ENCODE assay signal across 8 cellular contexts in the genomic region with DNA sequence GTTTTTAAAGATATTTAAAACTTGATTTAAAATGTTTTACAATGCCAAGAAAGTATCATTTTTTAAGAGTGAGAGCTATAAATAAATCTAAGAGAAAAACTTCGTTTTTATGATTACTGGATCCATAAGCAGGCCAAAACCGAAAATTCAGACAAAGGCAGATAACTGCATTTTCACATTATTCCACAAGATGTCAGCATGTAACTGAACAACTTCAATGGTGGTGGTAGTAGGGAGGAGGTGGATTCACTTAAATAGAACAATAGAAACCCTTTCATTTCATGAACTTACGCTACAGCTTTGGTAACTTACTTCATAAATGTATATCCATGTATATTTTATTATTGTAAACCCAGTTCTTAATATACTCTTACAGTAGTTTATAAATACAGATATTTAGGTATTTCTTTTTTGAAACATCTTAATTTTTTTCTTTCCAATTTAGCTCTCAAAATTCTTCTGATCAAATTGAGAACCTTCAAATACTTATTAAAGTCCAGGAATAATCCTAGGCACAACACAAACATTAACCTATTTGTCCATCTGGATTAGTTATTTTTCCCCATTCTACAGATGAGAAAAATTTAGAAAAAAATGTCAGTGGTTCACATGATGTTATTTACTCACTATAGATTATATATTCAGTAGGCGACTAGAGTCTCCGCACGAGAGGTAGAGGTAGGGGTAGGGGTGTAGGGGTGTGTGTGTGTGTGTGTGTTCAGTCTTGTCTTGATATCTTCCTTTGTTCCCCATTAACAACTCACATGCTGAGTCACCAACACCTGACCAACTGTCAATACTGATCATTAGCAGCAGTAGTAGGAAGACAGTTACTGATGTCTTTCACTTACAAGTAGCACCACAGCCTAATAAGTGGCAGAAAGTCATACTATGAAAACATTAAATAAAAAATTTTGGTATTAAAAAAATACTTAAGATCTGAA.
DNase-seq lines count a peak whose midpoint lies in the region; ATAC-seq and TF ChIP-seq lines count a peak whose summit lies in the region.

No MANE protein-coding gene starts in this region.

- no peaks in the 10 kb centered on the region for H3K4me1 ChIP-seq in prostate gland (replicated peaks)

- H3K4me1 Mint-ChIP-seq in WTC11, result peaks cover 7% of the 10 kb centered on the region; the same call in 1 of the 2 replicates

- H3K4me3 ChIP-seq in prostate gland, result no peak overlapping the region

- ATAC-seq in GM18867 (IDR thresholded peaks at IDR 0.05; ENCODE audit: unreplicated experiment) (peak; percentile 63), HG03135 (IDR thresholded peaks at IDR 0.05; ENCODE audit: unreplicated experiment) (peak; percentile 54), WTC11 (peak; percentile 72)

- no peaks in the 10 kb centered on the region for H3K9me3 ChIP-seq in prostate gland

- 44% methylated on average over 6 of the region's 6 CpGs for WGBS in prostate gland

- no peak overlapping the region for H3K27ac Mint-ChIP-seq in WTC11

- no peaks in the 10 kb centered on the region for H3K9me3 Mint-ChIP-seq in WTC11

- peak; percentile 79 for DNase-seq in CD1c-positive myeloid dendritic cell (ENCODE audit: extremely low spot score)
- DNase-seq in NCI-H2196 (lab: John Stamatoyannopoulos, UW; ENCODE audit: unreplicated experiment), result peak; percentile 51
- DNase-seq in WTC11 (ENCODE audit: low spot score), result no peak
- DNase-seq in globus pallidus (ENCODE audit: low spot score), result peak; percentile 72
- DNase-seq in prostate gland (ENCODE audit: low spot score), result peak; percentile 39
- no peak for DNase-seq in activated gamma-delta T cell treated with Interleukin-2 at 50 U/mL for 16 hours

- H3K4me3 Mint-ChIP-seq in WTC11, result no peak overlapping the region

- no peaks in the 10 kb centered on the region for H3K27me3 Mint-ChIP-seq in WTC11 (ENCODE audit: low read depth)

- TF ChIP-seq CTCF in WTC11 (IDR thresholded peaks at IDR 0.05) (peak; percentile 53; the same call in 1 of the 2 replicates), prostate gland (IDR thresholded peaks at IDR 0.05) (peak; percentile 41 to 90 (median 78))

- CTCF ChIA-PET in WTC11 (lab: Charles Lee), result interaction anchor here (0.6 to 3.4 kb wide), 18 partner anchors 9 to 717 kb away, joined by 3 to 32 read pairs (median 5); a partner anchor contains a TSS

- POLR2A ChIA-PET in WTC11 (lab: Charles Lee), result no interaction called here

- no peaks in the 10 kb centered on the region for H3K27me3 ChIP-seq in prostate gland (replicated peaks; ENCODE audit: insufficient read depth)

- H3K36me3 Mint-ChIP-seq in WTC11, result no peaks in the 10 kb centered on the region

- intact Hi-C loops in prostate gland (cut with DNase I), result loop anchor here (2.0 to 5.0 kb wide), 2 partner anchors 132 to 419 kb away; a partner anchor contains a TSS

- TF ChIP-seq POLR2A in prostate gland (IDR thresholded peaks at IDR 0.05), result no peak

- H3K27ac ChIP-seq in prostate gland, result no peak overlapping the region

- no peaks in the 10 kb centered on the region for H3K36me3 ChIP-seq in prostate gland

TF ChIP-seq in WTC11, 78 proteins besides CTCF, POLR2A, EP300 and RAD21:
- TF ChIP-seq ZNF121 (CRISPR knock-in tag; IDR thresholded peaks at IDR 0.05), result no peak
- TF ChIP-seq MYBL2 (CRISPR knock-in tag; IDR thresholded peaks at IDR 0.05), result no peak
- TF ChIP-seq ZNF423 (CRISPR knock-in tag; IDR thresholded peaks at IDR 0.05), result no peak
- TF ChIP-seq RORB (CRISPR knock-in tag; IDR thresholded peaks at IDR 0.05), result no peak

Comparison
In these comparisons a context has a peak if more than half of its experiments do, and no peak if none do; other contexts are left out.
1. DNase-seq: peak in CD1c-positive myeloid dendritic cell (single experiment), NCI-H2196 (single experiment), globus pallidus (single experiment) and prostate gland (single experiment); none in WTC11 (single experiment) and activated gamma-delta T cell treated with Interleukin-2 at 50 U/mL for 16 hours (single experiment).
2. Peak in every context shown above with its lines, with median percentiles within 50 percentile points of each other: ATAC-seq.